23 cellular contexts compared by ENCODE assay signal in the genomic region with DNA sequence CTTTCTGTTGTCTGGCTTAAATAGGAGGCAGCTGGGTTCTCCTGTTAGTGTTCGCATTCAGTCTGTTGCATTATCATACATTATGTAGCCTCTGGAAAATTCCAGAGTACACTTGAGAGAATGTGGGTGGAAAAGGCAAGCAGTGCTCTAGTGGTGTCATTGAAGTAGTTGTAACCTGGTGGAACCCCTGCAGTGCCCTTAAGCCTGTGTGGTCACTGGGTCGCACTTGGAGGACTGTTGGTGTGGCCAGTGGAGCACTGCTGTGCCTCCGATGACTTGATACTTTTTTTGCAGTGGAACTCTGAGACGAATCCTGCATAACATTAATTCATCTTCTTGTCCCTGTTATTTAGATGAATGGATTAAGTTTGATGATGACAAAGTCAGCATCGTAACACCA.
"Had no signal": no experiment of that assay in that cellular context is flagged by ENCODE, and none has a peak within 500 bp of the region (broad histone marks: within the 10 kb centered on the region; RNA-seq: fewer than 3 reads in every experiment).

No MANE protein-coding gene starts in this region.

- DNase-seq: activated B cell treated with CpG ODN at 0.5 μM for 24 hours; activated CD4-positive, alpha-beta memory T cell treated with anti-CD3 and anti-CD28 coated beads for 36 hours; activated CD4-positive, alpha-beta T cell treated with anti-CD3 and anti-CD28 coated beads for 4 hours; activated naive CD4-positive, alpha-beta T cell; anterior cingulate cortex; caudate nucleus; effector CD8-positive, alpha-beta T cell; foreskin melanocyte; mucosa of descending colon; nucleus accumbens; posterior cingulate gyrus; right lobe of liver; stimulated activated CD4-positive, alpha-beta T cell treated with anti-CD3 and anti-CD28 coated beads, Interleukin-1b, Interleukin-23, amount 100 ng/mL, for 48 hours; stimulated activated naive CD8-positive, alpha-beta T cell treated with anti-CD3 and anti-CD28 coated beads, Interleukin-15, amount 100 ng/mL, for 72 hours; T-helper 9 cell had no signal

- H3K4me1 ChIP-seq: tibial nerve had no signal

- H3K27ac Mint-ChIP-seq: activated B cell treated with CpG ODN at 0.5 μM for 24 hours; activated T-helper 2 cell treated with anti-CD3 and anti-CD28 coated beads, Interferon-gamma antibody, Interleukin-2, Interleukin-4, amounts not matched to agents 10 μg/mL and 5 μg/mL and 100 μg/mL, durations not matched to agents 14 hours and 24 hours and 36 hours; dendritic cell treated with granulocyte-macrophage colony-stimulating factor and Interleukin-4, amounts not matched to agents 40 ng/mL and 50 ng/mL, for 4 days; memory B cell had no signal

- H3K9me3 ChIP-seq: mucosa of descending colon, right lobe of liver, tibial nerve had no signal

- H3K4me3 Mint-ChIP-seq: activated B cell treated with CpG ODN at 0.5 μM for 24 hours; activated CD4-positive, alpha-beta memory T cell treated with anti-CD3 and anti-CD28 coated beads for 36 hours; brain; dendritic cell treated with granulocyte-macrophage colony-stimulating factor and Interleukin-4, amounts not matched to agents 40 ng/mL and 50 ng/mL, for 4 days; memory B cell; stimulated activated naive CD8-positive, alpha-beta T cell treated with anti-CD3 and anti-CD28 coated beads, Interleukin-15, amount 100 ng/mL, for 72 hours had no signal

- H3K4me3 ChIP-seq: hepatocyte, mucosa of descending colon, right lobe of liver, skin epidermis, tibial nerve had no signal

- H3K27me3 ChIP-seq: hepatocyte, right lobe of liver, tibial nerve had no signal

- H3K9me3 Mint-ChIP-seq: activated B cell treated with CpG ODN at 0.5 μM for 24 hours; activated CD4-positive, alpha-beta memory T cell treated with anti-CD3 and anti-CD28 coated beads for 36 hours; activated T-helper 2 cell treated with anti-CD3 and anti-CD28 coated beads, Interferon-gamma antibody, Interleukin-2, Interleukin-4, amounts not matched to agents 10 μg/mL and 5 μg/mL and 100 μg/mL, durations not matched to agents 14 hours and 24 hours and 36 hours; brain; dendritic cell treated with granulocyte-macrophage colony-stimulating factor and Interleukin-4, amounts not matched to agents 40 ng/mL and 50 ng/mL, for 4 days; memory B cell; stimulated activated naive CD8-positive, alpha-beta T cell treated with anti-CD3 and anti-CD28 coated beads, Interleukin-15, amount 100 ng/mL, for 72 hours had no signal

- H3K4me1 Mint-ChIP-seq: activated B cell treated with CpG ODN at 0.5 μM for 24 hours; brain; memory B cell; stimulated activated naive CD8-positive, alpha-beta T cell treated with anti-CD3 and anti-CD28 coated beads, Interleukin-15, amount 100 ng/mL, for 72 hours had no signal

- ATAC-seq: esophagus mucosa; mucosa of descending colon; stimulated activated naive CD8-positive, alpha-beta T cell treated with anti-CD3 and anti-CD28 coated beads, Interleukin-15, amount 100 ng/mL, for 72 hours had no signal

- H3K27ac ChIP-seq: hepatocyte, right lobe of liver, tibial nerve had no signal

- H3K27me3 Mint-ChIP-seq: activated B cell treated with CpG ODN at 0.5 μM for 24 hours; activated CD4-positive, alpha-beta memory T cell treated with anti-CD3 and anti-CD28 coated beads for 36 hours; brain; dendritic cell treated with granulocyte-macrophage colony-stimulating factor and Interleukin-4, amounts not matched to agents 40 ng/mL and 50 ng/mL, for 4 days; memory B cell; stimulated activated naive CD8-positive, alpha-beta T cell treated with anti-CD3 and anti-CD28 coated beads, Interleukin-15, amount 100 ng/mL, for 72 hours had no signal
